12 cellular contexts compared by ENCODE assay signal in genomic region chr4:110854021-110854678, GRCh38.
DNase-seq lines count a peak whose midpoint lies in the region; ATAC-seq, FAIRE-seq and TF ChIP-seq lines count a peak whose summit lies in the region.
"Had no signal": no experiment of that assay in that cellular context is flagged by ENCODE, and none has a peak within 500 bp of the region (broad histone marks: within the 10 kb centered on the region; RNA-seq: fewer than 3 reads in every experiment).

No MANE protein-coding gene starts in this region.

- DNase-seq in Daoy (ENCODE audit: low read depth) = peak; percentile 85
- DNase-seq in MG63 = peak; percentile 85
- DNase-seq in bronchial epithelial cell (ENCODE audit: low read depth) = peak; percentile 61
- DNase-seq in myocyte (ENCODE audit: low read depth) = peak; percentile 95
- DNase-seq: activated CD4-positive, alpha-beta T cell treated with anti-CD3 and anti-CD28 coated beads for 4 hours; anterior cingulate cortex; NCI-H774; right lobe of liver had no signal

- FAIRE-seq in bronchial epithelial cell (lab: Jason Lieb, UNC) = no peak

- H3K9me3 ChIP-seq in MG63 = no peaks in the 10 kb centered on the region
- H3K9me3 ChIP-seq: right lobe of liver had no signal

- no peaks in the 10 kb centered on the region for H3K27me3 ChIP-seq in MG63
- H3K27me3 ChIP-seq in bronchial epithelial cell (ENCODE audit: control insufficient read depth, insufficient read depth, low read length) = no peaks in the 10 kb centered on the region
- H3K27me3 ChIP-seq: right lobe of liver had no signal

- H3K4me3 ChIP-seq in MG63 (no peak overlapping the region), bronchial epithelial cell (ENCODE audit: low read depth, low read length) (no peak overlapping the region)
- H3K4me3 ChIP-seq: right lobe of liver had no signal

- ATAC-seq in HG03521 (IDR thresholded peaks at IDR 0.05; ENCODE audit: unreplicated experiment) = no peak
- no peak for ATAC-seq in HG02884 (IDR thresholded peaks at IDR 0.05; ENCODE audit: unreplicated experiment)
- no peak for ATAC-seq in HG02981 (IDR thresholded peaks at IDR 0.05; ENCODE audit: unreplicated experiment)
- ATAC-seq in HG02642 (IDR thresholded peaks at IDR 0.05; ENCODE audit: poor library complexity, unreplicated experiment) = no peak

- no peaks in the 10 kb centered on the region for H3K36me3 ChIP-seq in MG63
- no peaks in the 10 kb centered on the region for H3K36me3 ChIP-seq in bronchial epithelial cell (ENCODE audit: control insufficient read depth, insufficient read depth, low read length)
- H3K36me3 ChIP-seq: right lobe of liver had no signal

- TF ChIP-seq CTCF in bronchial epithelial cell (IDR thresholded peaks at IDR 0.05; ENCODE audit: insufficient read depth, low read length, severe bottlenecking) = no peak
